In genomic region chr5:59715228-59715627, GRCh38 we compare ENCODE assay signal across 23 cellular contexts.
DNase-seq lines count a peak whose midpoint lies in the region; ATAC-seq, FAIRE-seq and TF ChIP-seq lines count a peak whose summit lies in the region.
"Had no signal": no experiment of that assay in that cellular context is flagged by ENCODE, and none has a peak within 500 bp of the region (broad histone marks: within the 10 kb centered on the region; RNA-seq: fewer than 3 reads in every experiment).

No MANE protein-coding gene starts in this region.

- TF ChIP-seq EP300 in H1 (IDR thresholded peaks at IDR 0.05; ENCODE audit: borderline replicate concordance in 1 of 2, low read depth in 2 of 2, low read length in 2 of 2), result no peak

- H4K20me1 ChIP-seq in H1 (replicated peaks in 1 of 2; ENCODE audit: control insufficient read depth in 1 of 2, insufficient read depth in 2 of 2, low read length in 2 of 2), result no peaks in the 10 kb centered on the region
- H4K20me1 ChIP-seq: BLaER1 had no signal

- H3K18ac ChIP-seq in H1 (ENCODE audit: extremely low read depth, low read length), result 0 out of 2 replicates have a peak overlapping the region, but pooled peaks have one; percentile 6

- no peaks in the 10 kb centered on the region for H3K79me2 ChIP-seq in H1 (ENCODE audit: control insufficient read depth in 1 of 2, insufficient read depth in 2 of 2, low read length in 2 of 2)

- intact Hi-C loops in upper lobe of right lung (cut with DNase I), result no loop called here
- intact Hi-C loops in colonic mucosa (cut with DNase I), result no loop called here

- peaks cover 18 to 25% of the 10 kb centered on the region in 2 experiments for H3K9me3 ChIP-seq in H1 (ENCODE audit: insufficient read depth in 2 of 2, low read depth in 1 of 2, low read length in 1 of 2)
- no peaks in the 10 kb centered on the region for H3K9me3 ChIP-seq in upper lobe of right lung
- H3K9me3 ChIP-seq in colonic mucosa, result no peaks in the 10 kb centered on the region

- H4K5ac ChIP-seq in H1 (ENCODE audit: insufficient read length, low read depth, low read length), result no peak overlapping the region

- no peak overlapping the region for H3K23ac ChIP-seq in H1 (ENCODE audit: insufficient read length)

- no peak overlapping the region for H4K91ac ChIP-seq in H1 (replicated peaks; ENCODE audit: insufficient read length, low read length)

- no peak for DNase-seq in stimulated activated naive CD8-positive, alpha-beta T cell treated with anti-CD3 and anti-CD28 coated beads, Interleukin-15, amount 100 ng/mL, for 72 hours
- DNase-seq in stimulated activated naive CD8-positive, alpha-beta T cell treated with anti-CD3 and anti-CD28 coated beads, Interleukin-15, Interleukin-2, amounts not matched to agents 100 U/mL and 50 U/mL, for 24 hours, result no peak
- DNase-seq in H1 (ENCODE audit: low read depth in 1 of 2, low spot score in 2 of 2), result no peak
- no peak for DNase-seq in upper lobe of right lung
- no peak for DNase-seq in colonic mucosa
- DNase-seq in DMS53 treated with DMSO at 0.1 percent for 48 hours (lab: John Stamatoyannopoulos, UW; ENCODE audit: unreplicated experiment), result no peak
- DNase-seq: ACHN; BE2C; C1 segment of cervical spinal cord; CD4-positive, alpha-beta memory T cell; CD4-positive, CD25-positive, alpha-beta regulatory T cell; CD8-positive, alpha-beta memory T cell; COR-L47; DMS 273 treated with DMSO at 0.1 percent for 48 hours; DMS153; DMS53; DMS79 treated with DMSO at 0.1 percent for 48 hours; GF-D8 had no signal

- no peak overlapping the region for H2BK15ac ChIP-seq in H1 (ENCODE audit: low read length)

- H3K27ac ChIP-seq in H1 (ENCODE audit: low read depth, low read length) (no peak overlapping the region), upper lobe of right lung (no peak overlapping the region), colonic mucosa (no peak overlapping the region)
- H3K27ac ChIP-seq: BLaER1 had no signal

- no peak overlapping the region for H3K9ac ChIP-seq in H1 (replicated peaks in 1 of 4; ENCODE audit: extremely low read depth in 1 of 4, low read depth in 3 of 4, low read length in 3 of 4)
- H3K9ac ChIP-seq in colonic mucosa (ENCODE audit: low read depth in 2 of 2, low read length in 2 of 2), result no peak overlapping the region
- H3K9ac ChIP-seq: BLaER1 had no signal

- POLR2A ChIA-PET in H1 (lab: Charles Lee; ENCODE audit: partially characterized antibody), result no interaction called here

- peak; percentile 23 for ATAC-seq in stimulated activated naive CD8-positive, alpha-beta T cell treated with anti-CD3 and anti-CD28 coated beads, Interleukin-15, amount 100 ng/mL, for 72 hours
- no peak for ATAC-seq in stimulated activated naive CD8-positive, alpha-beta T cell treated with anti-CD3 and anti-CD28 coated beads, Interleukin-15, Interleukin-2, amounts not matched to agents 100 U/mL and 50 U/mL, for 24 hours
- peak; percentile 34 for ATAC-seq in upper lobe of right lung

- CTCF ChIA-PET in H1 (lab: Charles Lee; ENCODE audit: partially characterized antibody), result no interaction called here

- H2BK5ac ChIP-seq in H1 (ENCODE audit: low read depth, low read length), result no peak overlapping the region

- TF ChIP-seq POLR2A in H1 (IDR thresholded peaks at IDR 0.05; ENCODE audit: control extremely low read depth in 1 of 2, low read depth in 2 of 2, low read length in 2 of 2), result no peak

- H3K27me3 ChIP-seq in H1 (replicated peaks in 1 of 4; ENCODE audit: control insufficient read depth in 3 of 4, extremely low read depth in 1 of 4, insufficient read depth in 3 of 4, low read length in 3 of 4) (no peaks in the 10 kb centered on the region), upper lobe of right lung (no peaks in the 10 kb centered on the region), colonic mucosa (no peaks in the 10 kb centered on the region)
- H3K27me3 ChIP-seq: BE2C, BLaER1 had no signal

- H3K36me3 ChIP-seq in H1 (ENCODE audit: control insufficient read depth in 2 of 4, insufficient read depth in 4 of 4, low read length in 3 of 4) (peaks cover 0 to 13% (median 6%) of the 10 kb centered on the region in 4 experiments; a peak in 3 of 8 replicates), upper lobe of right lung (no peaks in the 10 kb centered on the region), colonic mucosa (no peaks in the 10 kb centered on the region)
- H3K36me3 ChIP-seq: BE2C, BLaER1 had no signal

- no peak overlapping the region for H3K14ac ChIP-seq in H1 (ENCODE audit: insufficient read length)

- H3K4me1 ChIP-seq in H1 (replicated peaks in 1 of 4; ENCODE audit: control insufficient read depth in 3 of 4, insufficient read depth in 4 of 4, low read length in 3 of 4) (peaks cover 0 to 8% (median 3%) of the 10 kb centered on the region in 4 experiments; a peak in 3 of 7 replicates), upper lobe of right lung (peaks cover 2% of the 10 kb centered on the region), colonic mucosa (no peaks in the 10 kb centered on the region)
- H3K4me1 ChIP-seq: BE2C, BLaER1 had no signal

- no peak overlapping the region for H3K27ac Mint-ChIP-seq in stimulated activated naive CD8-positive, alpha-beta T cell treated with anti-CD3 and anti-CD28 coated beads, Interleukin-15, amount 100 ng/mL, for 72 hours
- H3K27ac Mint-ChIP-seq: CD4-positive, alpha-beta memory T cell; CD4-positive, CD25-positive, alpha-beta regulatory T cell; CD8-positive, alpha-beta memory T cell had no signal

- H3K23me2 ChIP-seq in H1 (ENCODE audit: low read depth, low read length), result no peaks in the 10 kb centered on the region

- H2BK12ac ChIP-seq in H1 (ENCODE audit: low read depth, low read length), result no peak overlapping the region

- H2AK5ac ChIP-seq in H1 (ENCODE audit: low read depth, low read length), result no peak overlapping the region

- no peak overlapping the region for H3K4ac ChIP-seq in H1 (replicated peaks; ENCODE audit: insufficient read length, low read depth, low read length)

- FAIRE-seq in H1 (lab: Jason Lieb, UNC), result no peak
- FAIRE-seq: G401.6, GM12891, GM19239 had no signal

- TF ChIP-seq CTCF in H1 (IDR thresholded peaks at IDR 0.05; ENCODE audit: control extremely low read depth in 1 of 3, insufficient read depth in 1 of 3, low read depth in 1 of 3, low read length in 3 of 3), result no peak
- no peak for TF ChIP-seq CTCF in upper lobe of right lung (IDR thresholded peaks at IDR 0.05)
- TF ChIP-seq CTCF in colonic mucosa (IDR thresholded peaks at IDR 0.05), result no peak

- H4K8ac ChIP-seq in H1 (ENCODE audit: extremely low read depth, insufficient read depth, low read length), result no peak overlapping the region

- H3K4me3 ChIP-seq in H1 (ENCODE audit: extremely low read depth in 1 of 4, insufficient read depth in 2 of 4, low read depth in 3 of 4, low read length in 4 of 4), result no peak overlapping the region
- no peak overlapping the region for H3K4me3 ChIP-seq in upper lobe of right lung
- H3K4me3 ChIP-seq in colonic mucosa, result no peak overlapping the region
- H3K4me3 ChIP-seq: BLaER1 had no signal

- TF ChIP-seq RAD21 in H1 (IDR thresholded peaks at IDR 0.05 in 1 of 2, conservative IDR thresholded peaks at IDR 0.05 in 1 of 2; ENCODE audit: low read depth in 2 of 2, low read length in 2 of 2), result no peak

- no peaks in the 10 kb centered on the region for H3K79me1 ChIP-seq in H1 (ENCODE audit: low read depth, low read length)

- peaks cover 0 to 13% of the 10 kb centered on the region in 2 donors for H3K9me3 Mint-ChIP-seq in stimulated activated naive CD8-positive, alpha-beta T cell treated with anti-CD3 and anti-CD28 coated beads, Interleukin-15, amount 100 ng/mL, for 72 hours

- no peak overlapping the region for H2BK20ac ChIP-seq in H1 (ENCODE audit: low read length)

- WGBS in H1 (ENCODE audit: extremely low coverage in 1 of 2, insufficient coverage in 1 of 2, insufficient read length in 1 of 2, insufficient replicate concordance in 2 of 2, low coverage in 1 of 2, low lambda C conversion rate in 2 of 2, missing lambda C conversion rate in 1 of 2), 2 experiments, result 93% methylated on average over 5 of the region's 5 CpGs; no CpG with 5 or more reads in 1 of the 2 experiments

- H2BK120ac ChIP-seq in H1 (replicated peaks; ENCODE audit: low read depth, low read length), result no peak overlapping the region

- no peak overlapping the region for H3K56ac ChIP-seq in H1 (replicated peaks; ENCODE audit: insufficient read length, low read depth, low read length)

- H2AFZ ChIP-seq in H1 (ENCODE audit: low read length), result no peak overlapping the region

- no peak overlapping the region for H3K4me2 ChIP-seq in H1 (ENCODE audit: insufficient read depth in 1 of 2, low read depth in 2 of 2, low read length in 2 of 2)
- H3K4me2 ChIP-seq: BLaER1 had no signal

- no peaks in the 10 kb centered on the region for H3K27me3 Mint-ChIP-seq in stimulated activated naive CD8-positive, alpha-beta T cell treated with anti-CD3 and anti-CD28 coated beads, Interleukin-15, amount 100 ng/mL, for 72 hours
- H3K27me3 Mint-ChIP-seq: CD4-positive, alpha-beta memory T cell; CD4-positive, CD25-positive, alpha-beta regulatory T cell had no signal

- no peak overlapping the region for H3K4me3 Mint-ChIP-seq in stimulated activated naive CD8-positive, alpha-beta T cell treated with anti-CD3 and anti-CD28 coated beads, Interleukin-15, amount 100 ng/mL, for 72 hours
- H3K4me3 Mint-ChIP-seq: CD14-positive monocyte; CD4-positive, alpha-beta memory T cell; CD4-positive, CD25-positive, alpha-beta regulatory T cell; CD8-positive, alpha-beta memory T cell had no signal

- no peaks in the 10 kb centered on the region for H3K4me1 Mint-ChIP-seq in stimulated activated naive CD8-positive, alpha-beta T cell treated with anti-CD3 and anti-CD28 coated beads, Interleukin-15, amount 100 ng/mL, for 72 hours
- H3K4me1 Mint-ChIP-seq: CD14-positive monocyte; CD4-positive, alpha-beta memory T cell; CD4-positive, CD25-positive, alpha-beta regulatory T cell; CD8-positive, alpha-beta memory T cell had no signal

TF ChIP-seq in H1, 55 proteins besides CTCF, POLR2A, EP300 and RAD21 (continues in another document):
- no peak for TF ChIP-seq RXRA (IDR thresholded peaks at IDR 0.05; ENCODE audit: insufficient read depth, low read depth, low read length)
- TF ChIP-seq ASH2L (IDR thresholded peaks at IDR 0.05; ENCODE audit: low read length), result no peak
- no peak for TF ChIP-seq TAF1 (IDR thresholded peaks at IDR 0.05; ENCODE audit: low read depth, low read length)
- no peak for TF ChIP-seq TEAD4 (IDR thresholded peaks at IDR 0.05; ENCODE audit: low read depth, low read length)
- no peak for TF ChIP-seq KDM1A (IDR thresholded peaks at IDR 0.05; ENCODE audit: borderline replicate concordance, low read length)
- TF ChIP-seq RBBP5 (IDR thresholded peaks at IDR 0.05; ENCODE audit: borderline replicate concordance, low read depth, low read length), result no peak
- TF ChIP-seq RFX5 (IDR thresholded peaks at IDR 0.05; ENCODE audit: borderline replicate concordance, low read depth, low read length), result no peak
- no peak for TF ChIP-seq HDAC6 (IDR thresholded peaks at IDR 0.05; ENCODE audit: low read depth, low read length)
- no peak for TF ChIP-seq EZH2 (IDR thresholded peaks at IDR 0.05; ENCODE audit: low read depth, low read length, severe bottlenecking)
